10 cellular contexts compared by ENCODE assay signal in genomic region chr17:42512246-42512645, GRCh38. TPM values are rescaled to one million over a fixed set of nuclear protein-coding genes. Genes with fewer than 3 reads are reported as not detected.
DNase-seq lines count a peak whose midpoint lies in the region; ATAC-seq and TF ChIP-seq lines count a peak whose summit lies in the region.
"Had no signal": no experiment of that assay in that cellular context is flagged by ENCODE, and none has a peak within 500 bp of the region (broad histone marks: within the 10 kb centered on the region; RNA-seq: fewer than 3 reads in every experiment).

No MANE protein-coding gene starts in this region.

- H3K36me3 ChIP-seq in H7 (replicated peaks; ENCODE audit: control insufficient read depth, insufficient read depth, low read length): peaks cover 7% of the 10 kb centered on the region
- H3K36me3 ChIP-seq in heart right ventricle: peaks cover 0 to 93% (median 44%) of the 10 kb centered on the region in 9 donors
- H3K36me3 ChIP-seq in sigmoid colon: peaks cover 11 to 65% (median 31%) of the 10 kb centered on the region in 4 donors

- TF ChIP-seq EP300 in sigmoid colon (IDR thresholded peaks at IDR 0.05): no peak

- peaks cover 13 to 54% (median 26%) of the 10 kb centered on the region in 9 donors for H3K4me1 ChIP-seq in heart right ventricle
- peaks cover 0 to 20% (median 11%) of the 10 kb centered on the region in 4 donors for H3K4me1 ChIP-seq in sigmoid colon

- TF ChIP-seq CTCF in heart right ventricle (IDR thresholded peaks at IDR 0.05) (no peak), sigmoid colon (IDR thresholded peaks at IDR 0.05) (no peak)

- ATAC-seq in heart right ventricle (no peak), HG03520 (IDR thresholded peaks at IDR 0.05; ENCODE audit: unreplicated experiment) (no peak), GM21619 (IDR thresholded peaks at IDR 0.05; ENCODE audit: unreplicated experiment) (no peak)

- intact Hi-C loops in heart right ventricle (cut with DNase I): loop anchor here in 4 of 10 donors (10.0 kb wide), 4 partner anchors 77 to 387 kb away; partner anchors contain the start of genes CAVIN1 (in 2 of the 4), HSPB9 (in 1 of the 4) and KAT2A (in 1 of the 4)
- intact Hi-C loops in sigmoid colon (cut with DNase I): no loop called here

- WGBS in heart right ventricle, 2 donors: 73 to 77% methylated on average over 9 of the region's 9 CpGs
- 89 to 92% methylated on average over 9 of the region's 9 CpGs for WGBS in sigmoid colon, 2 donors

- no peak for TF ChIP-seq POLR2A in sigmoid colon (IDR thresholded peaks at IDR 0.05)

- no peaks in the 10 kb centered on the region for H3K27me3 ChIP-seq in H7 (ENCODE audit: control insufficient read depth, insufficient read depth, low read length)
- no peaks in the 10 kb centered on the region for H3K27me3 ChIP-seq in heart right ventricle
- H3K27me3 ChIP-seq in sigmoid colon: no peaks in the 10 kb centered on the region
- H3K27me3 ChIP-seq: suprapubic skin had no signal

- DNase-seq in H7 (peak; percentile 26), heart right ventricle (no peak), sigmoid colon (peak; percentile 51), kidney glomerular epithelial cell (lab: John Stamatoyannopoulos, UW) (no peak)
- DNase-seq: activated CD4-positive, alpha-beta T cell treated with anti-CD3 and anti-CD28 coated beads for 1 hour; activated T-cell treated with anti-CD3 and anti-CD28 coated beads, Interleukin-2, amount 50 U/mL, for 1 hour; NCI-H2171 treated with DMSO at 0.1 percent for 48 hours had no signal

- H3K4me3 ChIP-seq in H7 (ENCODE audit: insufficient read depth, low read depth, low read length): no peak overlapping the region
- no peak overlapping the region for H3K4me3 ChIP-seq in heart right ventricle
- no peak overlapping the region for H3K4me3 ChIP-seq in sigmoid colon
- H3K4me3 ChIP-seq: suprapubic skin had no signal

- no peaks in the 10 kb centered on the region for H3K9me3 ChIP-seq in heart right ventricle
- no peaks in the 10 kb centered on the region for H3K9me3 ChIP-seq in sigmoid colon
- H3K9me3 ChIP-seq: suprapubic skin had no signal

- H3K27ac ChIP-seq in heart right ventricle: peak overlapping the region in 9 of 10 donors; percentile 4 to 86 (median 71)
- peak overlapping the region in 3 of 4 donors; percentile 49 to 57 (median 51) for H3K27ac ChIP-seq in sigmoid colon

RNA-seq across cellular contexts. Expression of gene NAGLU, which starts 23.8 kb away (rescaled TPM):
- total RNA-seq in H7 (2014; rRNA removed; shearing (Covaris generic)): 36.9 and 43.9 TPM in 2 replicates
- total RNA-seq in heart right ventricle (10 to 100 TPM in 5 of 10 donors, 1 to 10 TPM in 5; 6.8 to 16.0 (median 9.8) TPM), sigmoid colon (10 to 100 TPM; 35.2 to 52.6 (median 45.0) TPM)
- polyA plus RNA-seq in heart right ventricle (10 to 100 TPM; 17.0 to 18.3 TPM), sigmoid colon (10 to 100 TPM in 2 of 3 donors, 1 to 10 TPM in 1; 9.7 to 33.2 (median 12.6) TPM)

RNA-seq across cellular contexts. Expression of gene HSD17B1, which starts 40.5 kb away (rescaled TPM):
- total RNA-seq in H7 (2014; rRNA removed; shearing (Covaris generic)): 1.1 and 2.9 TPM in 2 replicates
- total RNA-seq in heart right ventricle: 1 to 10 TPM in 2 of 10 donors, under 1 TPM in 8; 0.50 to 2.3 (median 0.78) TPM
- 1 to 10 TPM; 2.2 to 2.6 TPM for polyA plus RNA-seq in heart right ventricle
- 1 to 10 TPM in 2 of 4 donors, under 1 TPM in 2; 0.16 to 5.3 (median 0.86) TPM for total RNA-seq in sigmoid colon
- 1 to 10 TPM; 1.2 to 1.7 (median 1.4) TPM for polyA plus RNA-seq in sigmoid colon

RNA-seq across cellular contexts. Expression of gene COASY, which starts 49.7 kb away (rescaled TPM):
- total RNA-seq in H7 (2014; rRNA removed; shearing (Covaris generic)): 56.1 and 59.2 TPM in 2 replicates
- total RNA-seq in heart right ventricle: 10 to 100 TPM; 29.7 to 56.9 (median 32.9) TPM
- 10 to 100 TPM; 46.8 to 50.8 TPM for polyA plus RNA-seq in heart right ventricle
- 10 to 100 TPM; 14.3 to 17.5 (median 16.3) TPM for total RNA-seq in sigmoid colon
- polyA plus RNA-seq in sigmoid colon: 10 to 100 TPM; 48.0 to 98.9 (median 80.7) TPM

RNA-seq across cellular contexts. Expression of gene ATP6V0A1, which starts 53.6 kb away (rescaled TPM):
- total RNA-seq in H7 (2014; rRNA removed; shearing (Covaris generic)): 21.0 and 21.7 TPM in 2 replicates
- total RNA-seq in heart right ventricle (10 to 100 TPM; 28.1 to 48.5 (median 32.6) TPM), sigmoid colon (10 to 100 TPM; 36.0 to 96.1 (median 51.2) TPM)
- polyA plus RNA-seq in heart right ventricle (10 to 100 TPM; 35.2 to 35.6 TPM), sigmoid colon (10 to 100 TPM; 11.6 to 53.1 (median 16.2) TPM)

RNA-seq across cellular contexts. Expression of gene MLX, which starts 54.7 kb away (rescaled TPM):
- total RNA-seq in H7 (2014; rRNA removed; shearing (Covaris generic)): 29.4 and 35.0 TPM in 2 replicates
- total RNA-seq in heart right ventricle (10 to 100 TPM; 45.7 to 87.2 (median 56.4) TPM), sigmoid colon (10 to 100 TPM; 24.7 to 50.5 (median 30.8) TPM)
- polyA plus RNA-seq in heart right ventricle (10 to 100 TPM; 55.8 to 61.2 TPM), sigmoid colon (100 to 1,000 TPM in 1 of 3 donors, 10 to 100 TPM in 2; 77.1 to 129 (median 97.9) TPM)

Comparison
In these comparisons a context has a peak if more than half of its experiments do, and no peak if none do; other contexts are left out.
1. DNase-seq: peak in H7 (single experiment) and sigmoid colon (single experiment); none in heart right ventricle (0 of 2) and kidney glomerular epithelial cell (single experiment).